In the genomic region with DNA sequence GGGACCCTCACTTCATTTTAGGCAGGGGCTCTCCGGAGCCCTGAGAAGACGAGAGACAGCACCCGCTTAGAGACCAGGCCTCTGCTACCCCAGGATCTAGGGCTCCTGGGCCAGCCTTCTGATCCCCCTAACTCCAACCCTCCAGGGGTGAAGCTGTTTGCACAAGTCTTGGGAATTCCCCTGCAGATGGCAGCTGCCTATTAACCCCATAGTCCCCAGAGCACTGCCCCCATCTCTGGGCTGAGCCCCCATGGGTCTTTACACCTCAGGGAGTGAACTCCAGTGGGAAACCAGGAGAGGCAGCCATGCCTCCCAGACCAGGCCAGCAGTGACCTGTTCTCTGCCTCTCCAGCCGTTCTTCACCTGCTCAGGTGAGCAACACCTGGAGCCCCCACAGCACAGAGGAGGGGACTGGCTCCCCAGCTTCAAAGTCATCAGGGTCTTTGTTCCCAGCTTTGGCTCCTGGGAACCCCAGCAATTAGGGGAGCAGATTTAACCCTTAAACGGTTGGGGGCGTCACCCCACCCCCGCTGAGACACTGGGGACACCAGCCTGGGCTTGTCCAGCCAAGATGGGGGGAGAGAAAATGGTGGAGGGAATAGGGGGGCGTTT, we compare ENCODE assay signal across 16 cellular contexts. TPM values are rescaled to one million over a fixed set of nuclear protein-coding genes. Genes with fewer than 3 reads are reported as not detected.
A peak's percentile ranks its signal among the peaks of the same experiment; 100 is the strongest.
DNase-seq lines count a peak whose midpoint lies in the region; ATAC-seq and TF ChIP-seq lines count a peak whose summit lies in the region.
"Had no signal": no experiment of that assay in that cellular context is flagged by ENCODE, and none has a peak within 500 bp of the region (broad histone marks: within the 10 kb centered on the region; RNA-seq: fewer than 3 reads in every experiment).

No MANE protein-coding gene starts in this region.

- TF ChIP-seq CTCF in KMS-11 (conservative IDR thresholded peaks at IDR 0.05; ENCODE audit: low read depth, low read length), result no peak

- H4K20me1 ChIP-seq in KMS-11 (ENCODE audit: insufficient read depth), result no peaks in the 10 kb centered on the region

- H3K27me3 Mint-ChIP-seq in activated T-cell treated with anti-CD3 and anti-CD28 coated beads, Interleukin-2, amount 50 U/mL, for 4 hours (ENCODE audit: low read depth), result peaks cover 41% of the 10 kb centered on the region

- peaks cover 40% of the 10 kb centered on the region for H3K4me1 ChIP-seq in KMS-11 (ENCODE audit: low read depth, poor library complexity, severe bottlenecking)
- H3K4me1 ChIP-seq: psoas muscle had no signal

- peaks cover 35% of the 10 kb centered on the region for H3K4me1 Mint-ChIP-seq in activated T-cell treated with anti-CD3 and anti-CD28 coated beads, Interleukin-2, amount 50 U/mL, for 4 hours (ENCODE audit: low read depth)

- no peak for DNase-seq in activated T-cell treated with anti-CD3 and anti-CD28 coated beads, Interleukin-2, amount 50 U/mL, for 4 hours
- no peak for DNase-seq in activated T-cell treated with anti-CD3 and anti-CD28 coated beads, Interleukin-2, amount 50 U/mL, for 48 hours
- peak; percentile 2 for DNase-seq in germinal center (ENCODE audit: low spot score)
- peak; percentile 57 for DNase-seq in posterior vena cava (ENCODE audit: low spot score)
- DNase-seq in HuH-7.5 (ENCODE audit: low spot score), result no peak
- DNase-seq in D341Med (ENCODE audit: low spot score), result no peak
- DNase-seq: Kasumi-1, NCI-H1930, NCI-H774, psoas muscle, SHP77 treated with DMSO at 0.1 percent for 48 hours had no signal

- ATAC-seq in activated T-cell treated with anti-CD3 and anti-CD28 coated beads, Interleukin-2, amount 50 U/mL, for 4 hours, result no peak
- no peak for ATAC-seq in GM19324 (IDR thresholded peaks at IDR 0.05; ENCODE audit: low FRiP score, unreplicated experiment)

- no peaks in the 10 kb centered on the region for H3K79me2 ChIP-seq in KMS-11 (ENCODE audit: insufficient read depth, low read depth)

- no peaks in the 10 kb centered on the region for H3K27me3 ChIP-seq in KMS-11 (ENCODE audit: insufficient read depth, low read depth)

- H3K4me3 Mint-ChIP-seq in activated T-cell treated with anti-CD3 and anti-CD28 coated beads, Interleukin-2, amount 50 U/mL, for 4 hours, result peak overlapping the region; percentile 16

- peak overlapping the region; percentile 74; the same call in 1 of the 2 replicates for H2AFZ ChIP-seq in KMS-11 (ENCODE audit: low read depth)

- H3K4me2 ChIP-seq in KMS-11, result peak overlapping the region; percentile 52

- intact Hi-C loops in posterior vena cava (cut with DNase I), result no loop called here

- no peaks in the 10 kb centered on the region for H3K9me3 Mint-ChIP-seq in activated T-cell treated with anti-CD3 and anti-CD28 coated beads, Interleukin-2, amount 50 U/mL, for 4 hours

- no peaks in the 10 kb centered on the region for H3K36me3 ChIP-seq in KMS-11 (ENCODE audit: insufficient read depth)
- H3K36me3 ChIP-seq: upper lobe of left lung had no signal

- peak overlapping the region; percentile 19 for H3K4me3 ChIP-seq in KMS-11 (IDR thresholded peaks at IDR 0.05; ENCODE audit: insufficient read depth, low read depth, low read length)

- peak overlapping the region; percentile 16 for H3K27ac ChIP-seq in KMS-11
- H3K27ac ChIP-seq: psoas muscle, upper lobe of left lung had no signal

- H3K9ac ChIP-seq in KMS-11, result peak overlapping the region; percentile 56; the same call in 1 of the 2 replicates

- H3K36me3 Mint-ChIP-seq in activated T-cell treated with anti-CD3 and anti-CD28 coated beads, Interleukin-2, amount 50 U/mL, for 4 hours (ENCODE audit: insufficient read depth), result no peaks in the 10 kb centered on the region

RNA-seq across cellular contexts. Expression of a gene that starts 2.3 kb away (rescaled TPM):
- under 1 TPM; 0.13 to 0.46 (median 0.24) TPM for total RNA-seq in activated T-cell treated with anti-CD3 and anti-CD28 coated beads, Interleukin-2, amount 50 U/mL, for 4 hours
- 1 to 10 TPM in 1 of 2 donors, under 1 TPM in 1; 0.33 to 4.0 TPM for total RNA-seq in posterior vena cava

RNA-seq across cellular contexts. Expression of a gene that starts 8.9 kb away (rescaled TPM):
- not detected for total RNA-seq in activated T-cell treated with anti-CD3 and anti-CD28 coated beads, Interleukin-2, amount 50 U/mL, for 4 hours
- not detected for total RNA-seq in posterior vena cava
- total RNA-seq: esophagus mucosa, lung microvascular endothelial cell, psoas muscle had no signal

RNA-seq across cellular contexts. Expression of a gene that starts 12.0 kb away (rescaled TPM):
- total RNA-seq in activated T-cell treated with anti-CD3 and anti-CD28 coated beads, Interleukin-2, amount 50 U/mL, for 4 hours, result 100 to 1,000 TPM in 2 of 3 donors, 10 to 100 TPM in 1; 98.6 to 110 (median 109) TPM
- 100 to 1,000 TPM; 127 to 130 TPM for total RNA-seq in posterior vena cava

RNA-seq across cellular contexts. Expression of a gene that starts 29.9 kb away (rescaled TPM):
- 1 to 10 TPM in 2 of 3 donors, under 1 TPM in 1; 0.57 to 1.4 (median 1.2) TPM for total RNA-seq in activated T-cell treated with anti-CD3 and anti-CD28 coated beads, Interleukin-2, amount 50 U/mL, for 4 hours
- not detected for total RNA-seq in posterior vena cava
- total RNA-seq: lung microvascular endothelial cell had no signal

RNA-seq across cellular contexts. Expression of a gene that starts 44.0 kb away (rescaled TPM):
- 100 to 1,000 TPM; 119 to 171 (median 134) TPM for total RNA-seq in activated T-cell treated with anti-CD3 and anti-CD28 coated beads, Interleukin-2, amount 50 U/mL, for 4 hours
- total RNA-seq in posterior vena cava, result 10 to 100 TPM; 26.9 to 34.2 TPM

Comparison
In these comparisons a context has a peak if more than half of its experiments do, and no peak if none do; other contexts are left out.
1. DNase-seq: peak in germinal center (single experiment) and posterior vena cava (single experiment); none in activated T-cell treated with anti-CD3 and anti-CD28 coated beads, Interleukin-2, amount 50 U/mL, for 4 hours (single experiment), activated T-cell treated with anti-CD3 and anti-CD28 coated beads, Interleukin-2, amount 50 U/mL, for 48 hours (0 of 2), HuH-7.5 (single experiment) and D341Med (single experiment).